In genomic region chr12:120121343-120121742, GRCh38 we compare ENCODE assay signal across 16 cellular contexts. TPM values are rescaled to one million over a fixed set of nuclear protein-coding genes. Genes with fewer than 3 reads are reported as not detected.
DNase-seq lines count a peak whose midpoint lies in the region; ATAC-seq and TF ChIP-seq lines count a peak whose summit lies in the region.
"Had no signal": no experiment of that assay in that cellular context is flagged by ENCODE, and none has a peak within 500 bp of the region (broad histone marks: within the 10 kb centered on the region; RNA-seq: fewer than 3 reads in every experiment).

No MANE protein-coding gene starts in this region.

- H3K9me3 ChIP-seq in spleen, result no peaks in the 10 kb centered on the region
- H3K9me3 ChIP-seq: neutrophil, right atrium auricular region, SJSA1 had no signal

- H3K79me2 ChIP-seq in KMS-11 (ENCODE audit: insufficient read depth, low read depth), result peaks cover 19% of the 10 kb centered on the region; the same call in 1 of the 2 replicates

- no peaks in the 10 kb centered on the region for H4K20me1 ChIP-seq in KMS-11 (ENCODE audit: insufficient read depth)

- intact Hi-C loops in activated naive CD4-positive, alpha-beta T cell treated with anti-CD3 and anti-CD28 coated beads for 36 hours (cut with micrococcal nuclease), result loop anchor here (1.0 to 2.0 kb wide), 5 partner anchors 80 to 245 kb away; partner anchors contain the start of genes CIT and RPLP0
- intact Hi-C loops in spleen (cut with DNase I; ENCODE audit: low total_unique reads), result no loop called here

- TF ChIP-seq POLR2A in spleen (IDR thresholded peaks at IDR 0.05), result no peak

- 53 to 67% (median 59%) methylated on average over 2 of the region's 2 CpGs for WGBS in spleen, 5 donors

- CTCF ChIA-PET in activated naive CD4-positive, alpha-beta T cell treated with anti-CD3 and anti-CD28 coated beads for 36 hours (lab: Charles Lee), result interaction anchor here (1.5 to 1.6 kb wide), 2 partner anchors 43 to 80 kb away, joined by 3 to 5 read pairs; partner anchors contain the start of gene RPLP0

- peaks cover 66% of the 10 kb centered on the region for H3K4me1 Mint-ChIP-seq in activated naive CD4-positive, alpha-beta T cell treated with anti-CD3 and anti-CD28 coated beads for 36 hours (ENCODE audit: low read depth)

- DNase-seq in activated naive CD4-positive, alpha-beta T cell treated with anti-CD3 and anti-CD28 coated beads for 36 hours, result no peak
- DNase-seq in activated naive CD4-positive, alpha-beta T cell treated with Interleukin-2 at 50 U/mL for 16 hours, result no peak
- DNase-seq in activated naive CD4-positive, alpha-beta T cell treated with anti-CD3 and anti-CD28 coated beads, Interleukin-2, amount 50 U/mL, for 72 hours (ENCODE audit: low spot score in 2 of 2), result no peak
- DNase-seq in spleen (no peak), activated gamma-delta T cell (lab: John Stamatoyannopoulos, UW) (no peak), ACHN (no peak)
- DNase-seq: effector CD8-positive, alpha-beta T cell; H9; NCI-H187; NCI-H446 treated with DMSO at 0.1 percent for 48 hours had no signal

- H3K4me1 ChIP-seq in KMS-11 (ENCODE audit: low read depth, poor library complexity, severe bottlenecking), result peaks cover 77% of the 10 kb centered on the region
- peaks cover 23 to 92% (median 70%) of the 10 kb centered on the region in 6 donors for H3K4me1 ChIP-seq in spleen

- peak in 1 of 2 donors; percentile 10 for ATAC-seq in activated naive CD4-positive, alpha-beta T cell treated with anti-CD3 and anti-CD28 coated beads, Interleukin-2, amount 50 U/mL, for 72 hours
- ATAC-seq in GM19351 (IDR thresholded peaks at IDR 0.05; ENCODE audit: unreplicated experiment), result no peak

- H3K9me3 Mint-ChIP-seq in activated naive CD4-positive, alpha-beta T cell treated with anti-CD3 and anti-CD28 coated beads for 36 hours, result no peaks in the 10 kb centered on the region
- H3K9me3 Mint-ChIP-seq in activated naive CD4-positive, alpha-beta T cell treated with anti-CD3 and anti-CD28 coated beads, Interleukin-2, amount 50 U/mL, for 72 hours, result no peaks in the 10 kb centered on the region
- H3K9me3 Mint-ChIP-seq: H9 had no signal

- H3K27me3 Mint-ChIP-seq in activated naive CD4-positive, alpha-beta T cell treated with anti-CD3 and anti-CD28 coated beads for 36 hours (ENCODE audit: low read depth), result no peaks in the 10 kb centered on the region

- peak overlapping the region; percentile 30 for H3K27ac Mint-ChIP-seq in activated naive CD4-positive, alpha-beta T cell treated with anti-CD3 and anti-CD28 coated beads for 36 hours
- peak overlapping the region; percentile 57 to 81 for H3K27ac Mint-ChIP-seq in activated naive CD4-positive, alpha-beta T cell treated with anti-CD3 and anti-CD28 coated beads, Interleukin-2, amount 50 U/mL, for 72 hours

- H3K27ac ChIP-seq in KMS-11 (peak overlapping the region; percentile 84), spleen (peak overlapping the region in 6 of 8 donors; percentile 9 to 98 (median 34))
- H3K27ac ChIP-seq: cardiac muscle cell, neutrophil, right atrium auricular region, SJSA1 had no signal

- no peak overlapping the region for H2AFZ ChIP-seq in KMS-11 (ENCODE audit: low read depth)

- H3K4me3 Mint-ChIP-seq in activated naive CD4-positive, alpha-beta T cell treated with anti-CD3 and anti-CD28 coated beads for 36 hours, result no peak overlapping the region
- H3K4me3 Mint-ChIP-seq: H9 had no signal

- no peaks in the 10 kb centered on the region for H3K36me3 ChIP-seq in KMS-11 (ENCODE audit: insufficient read depth)
- peaks cover 0 to 8% (median 2%) of the 10 kb centered on the region in 6 donors for H3K36me3 ChIP-seq in spleen
- H3K36me3 ChIP-seq: neutrophil, right atrium auricular region had no signal

- no peak overlapping the region for H3K4me3 ChIP-seq in KMS-11 (IDR thresholded peaks at IDR 0.05; ENCODE audit: insufficient read depth, low read depth, low read length)
- no peak overlapping the region for H3K4me3 ChIP-seq in spleen
- H3K4me3 ChIP-seq: cardiac muscle cell, right atrium auricular region, SJSA1 had no signal

- in situ Hi-C loops in ACHN (cut with HindIII; ENCODE audit: low pct_ligation_motif_present, low pct_unique_long_range_greater_than_20kb, low sequenced_read_pairs), result no loop called here

- no peak overlapping the region for H3K9ac ChIP-seq in KMS-11

- H3K4me2 ChIP-seq in KMS-11, result peak overlapping the region; percentile 59

- H3K27me3 ChIP-seq in KMS-11 (ENCODE audit: insufficient read depth, low read depth) (no peaks in the 10 kb centered on the region), spleen (replicated peaks in 1 of 7) (no peaks in the 10 kb centered on the region)
- H3K27me3 ChIP-seq: cardiac muscle cell, neutrophil, right atrium auricular region, SJSA1 had no signal

- H3K36me3 Mint-ChIP-seq in activated naive CD4-positive, alpha-beta T cell treated with anti-CD3 and anti-CD28 coated beads for 36 hours (ENCODE audit: low read depth), result no peaks in the 10 kb centered on the region
- H3K36me3 Mint-ChIP-seq in activated naive CD4-positive, alpha-beta T cell treated with anti-CD3 and anti-CD28 coated beads, Interleukin-2, amount 50 U/mL, for 72 hours, result peaks cover 14% of the 10 kb centered on the region in 2 donors

- no peak for TF ChIP-seq CTCF in KMS-11 (conservative IDR thresholded peaks at IDR 0.05; ENCODE audit: low read depth, low read length)
- no peak for TF ChIP-seq CTCF in spleen (IDR thresholded peaks at IDR 0.05 in 8 of 11, conservative IDR thresholded peaks at IDR 0.05 in 3 of 11)

RNA-seq across cellular contexts. Expression of gene RAB35, which starts 4.8 kb away (rescaled TPM):
- total RNA-seq in activated naive CD4-positive, alpha-beta T cell treated with anti-CD3 and anti-CD28 coated beads for 36 hours, result 10 to 100 TPM; 41.3 to 45.7 TPM
- 10 to 100 TPM; 38.7 to 59.6 TPM for total RNA-seq in activated naive CD4-positive, alpha-beta T cell treated with anti-CD3 and anti-CD28 coated beads, Interleukin-2, amount 50 U/mL, for 72 hours
- 10 to 100 TPM; 25.7 to 69.8 (median 58.4) TPM for total RNA-seq in spleen
- 10 to 100 TPM; 14.8 to 40.1 (median 16.9) TPM for polyA plus RNA-seq in spleen
